8 cellular contexts compared by ENCODE assay signal in genomic region chr12:27246141-27246540, GRCh38. TPM values are rescaled to one million over a fixed set of nuclear protein-coding genes. Genes with fewer than 3 reads are reported as not detected.
A peak's percentile ranks its signal among the peaks of the same experiment; 100 is the strongest.
DNase-seq lines count a peak whose midpoint lies in the region; ATAC-seq and TF ChIP-seq lines count a peak whose summit lies in the region.

No MANE protein-coding gene starts in this region.

- peaks cover 5% of the 10 kb centered on the region for H3K36me3 ChIP-seq in DOHH2 (ENCODE audit: control insufficient read depth, low read length)
- no peaks in the 10 kb centered on the region for H3K36me3 ChIP-seq in Loucy (ENCODE audit: insufficient read depth, low read length)
- H3K36me3 ChIP-seq in trophoblast cell (ENCODE audit: control insufficient read depth in 1 of 2, insufficient read depth in 2 of 2, low read length in 2 of 2): no peaks in the 10 kb centered on the region

- no peak overlapping the region for H3K23ac ChIP-seq in trophoblast cell (ENCODE audit: low read length)

- no peak for TF ChIP-seq CTCF in DOHH2 (IDR thresholded peaks at IDR 0.05; ENCODE audit: low read depth, low read length, poor library complexity, severe bottlenecking)
- no peak for TF ChIP-seq CTCF in Loucy (conservative IDR thresholded peaks at IDR 0.05; ENCODE audit: low read length)
- TF ChIP-seq CTCF in endothelial cell (IDR thresholded peaks at IDR 0.05; ENCODE audit: unreplicated experiment): no peak

- H3K4me3 Mint-ChIP-seq in endothelial cell (ENCODE audit: unreplicated experiment): peak overlapping the region; percentile 78

- no peak overlapping the region for H4K12ac ChIP-seq in trophoblast cell (ENCODE audit: low read depth, low read length)

- H3K14ac ChIP-seq in trophoblast cell (ENCODE audit: low read length): no peak overlapping the region

- H4K20me1 ChIP-seq in DOHH2 (ENCODE audit: control insufficient read depth, insufficient read depth, low read depth, low read length): no peaks in the 10 kb centered on the region
- H4K20me1 ChIP-seq in Loucy (ENCODE audit: insufficient read depth, low read length, poor library complexity, severe bottlenecking): no peaks in the 10 kb centered on the region

- no peaks in the 10 kb centered on the region for H3K9me3 Mint-ChIP-seq in endothelial cell (ENCODE audit: unreplicated experiment)

- H3K27ac Mint-ChIP-seq in endothelial cell (ENCODE audit: unreplicated experiment): peak overlapping the region; percentile 15

- H3K27ac ChIP-seq in DOHH2 (ENCODE audit: low read depth, low read length): no peak overlapping the region
- H3K27ac ChIP-seq in trophoblast cell (ENCODE audit: low read depth, low read length): no peak overlapping the region

- H3K4ac ChIP-seq in trophoblast cell (ENCODE audit: low read depth, low read length): no peak overlapping the region

- H3K27me3 ChIP-seq in DOHH2 (ENCODE audit: control insufficient read depth, low read length) (no peaks in the 10 kb centered on the region), Loucy (ENCODE audit: insufficient read depth, low read length, poor library complexity, severe bottlenecking) (no peaks in the 10 kb centered on the region), trophoblast cell (ENCODE audit: insufficient read depth, low read length) (no peaks in the 10 kb centered on the region)

- H3K4me1 ChIP-seq in DOHH2 (ENCODE audit: control insufficient read depth, low read length) (peaks cover 37% of the 10 kb centered on the region), Loucy (ENCODE audit: insufficient read depth, low read length, poor library complexity, severe bottlenecking) (peaks cover 13% of the 10 kb centered on the region), trophoblast cell (ENCODE audit: control insufficient read depth in 1 of 2, insufficient read depth in 2 of 2, low read length in 2 of 2) (peaks cover 0 to 2% of the 10 kb centered on the region in 2 experiments)

- H3K79me2 ChIP-seq in DOHH2 (ENCODE audit: control insufficient read depth, low read length): peaks cover 55% of the 10 kb centered on the region
- no peaks in the 10 kb centered on the region for H3K79me2 ChIP-seq in Loucy (ENCODE audit: insufficient read depth, low read length)
- H3K79me2 ChIP-seq in trophoblast cell (ENCODE audit: control insufficient read depth, insufficient read depth, low read length, poor library complexity): peaks cover 5% of the 10 kb centered on the region

- no peak for DNase-seq in endothelial cell (ENCODE audit: low spot score)
- no peak for DNase-seq in trophoblast cell
- no peak for DNase-seq in NCI-H1092 treated with DMSO at 0.1 percent for 48 hours (lab: John Stamatoyannopoulos, UW)
- DNase-seq in DMS53 treated with DMSO at 0.1 percent for 48 hours (lab: John Stamatoyannopoulos, UW; ENCODE audit: unreplicated experiment): no peak
- no peak for DNase-seq in left lobe of liver (ENCODE audit: low spot score)

- H2BK12ac ChIP-seq in trophoblast cell (ENCODE audit: low read length): no peak overlapping the region

- H3K18ac ChIP-seq in trophoblast cell (ENCODE audit: low read length): no peak overlapping the region

- WGBS in trophoblast cell (ENCODE audit: extremely low coverage, insufficient coverage, insufficient read length): no CpG with 5 or more reads among the region's 2 CpGs

- no peak overlapping the region for H2BK120ac ChIP-seq in trophoblast cell (ENCODE audit: insufficient read depth, low read length, poor library complexity)

- H3F3A ChIP-seq in DOHH2 (ENCODE audit: control insufficient read depth, insufficient read depth) (peaks cover 11% of the 10 kb centered on the region), Loucy (ENCODE audit: low read depth) (no peaks in the 10 kb centered on the region)

- H4K8ac ChIP-seq in trophoblast cell (ENCODE audit: low read depth, low read length): no peak overlapping the region

- peaks cover 9% of the 10 kb centered on the region for H3K79me1 ChIP-seq in trophoblast cell (ENCODE audit: low read length)

- H3K4me1 Mint-ChIP-seq in endothelial cell (ENCODE audit: unreplicated experiment): peaks cover 9% of the 10 kb centered on the region

- H2AFZ ChIP-seq in Loucy (ENCODE audit: low read length) (no peak overlapping the region), trophoblast cell (ENCODE audit: insufficient read depth, low read length, poor library complexity) (no peak overlapping the region)

- H3K4me3 ChIP-seq in DOHH2 (ENCODE audit: low read length) (peak overlapping the region; percentile 95), Loucy (ENCODE audit: low read length, poor library complexity, severe bottlenecking) (peak overlapping the region; percentile 81), trophoblast cell (ENCODE audit: low read depth, low read length) (no peak overlapping the region)

- peaks cover 14% of the 10 kb centered on the region for H3K27me3 Mint-ChIP-seq in endothelial cell (ENCODE audit: unreplicated experiment)

- no peaks in the 10 kb centered on the region for H3K36me3 Mint-ChIP-seq in endothelial cell (ENCODE audit: low read depth, unreplicated experiment)

- no peaks in the 10 kb centered on the region for H3K9me2 ChIP-seq in DOHH2 (replicated peaks; ENCODE audit: control insufficient read depth, low read length)
- H3K9me2 ChIP-seq in Loucy (replicated peaks; ENCODE audit: low read depth, low read length): no peaks in the 10 kb centered on the region

- no peak for ATAC-seq in HG03469 (IDR thresholded peaks at IDR 0.05; ENCODE audit: unreplicated experiment)
- ATAC-seq in left lobe of liver: no peak

- H3K9me3 ChIP-seq in DOHH2 (ENCODE audit: control insufficient read depth, insufficient read depth, low read length) (peaks cover 11% of the 10 kb centered on the region; the same call in 1 of the 2 replicates), Loucy (ENCODE audit: insufficient read depth, low read depth, low read length) (no peaks in the 10 kb centered on the region), trophoblast cell (ENCODE audit: insufficient read depth, low read depth, low read length) (peaks cover 2% of the 10 kb centered on the region)

- H2AK5ac ChIP-seq in trophoblast cell (ENCODE audit: low read length): no peak overlapping the region

- H3K9ac ChIP-seq in Loucy (ENCODE audit: low read depth, low read length, poor library complexity, severe bottlenecking) (no peak overlapping the region), trophoblast cell (ENCODE audit: low read length) (no peak overlapping the region)

- H2BK5ac ChIP-seq in trophoblast cell (ENCODE audit: low read depth, low read length, poor library complexity): no peak overlapping the region

- H3K4me2 ChIP-seq in DOHH2 (ENCODE audit: low read length) (peak overlapping the region; percentile 96), Loucy (ENCODE audit: low read depth, low read length, poor library complexity, severe bottlenecking) (peak overlapping the region; percentile 75), trophoblast cell (ENCODE audit: low read length) (peak overlapping the region; percentile 37)

- no peak overlapping the region for H4K91ac ChIP-seq in trophoblast cell (ENCODE audit: low read depth, low read length)

RNA-seq across cellular contexts. Expression of gene STK38L, which starts 2.1 kb away (rescaled TPM):
- 30.8 TPM for total RNA-seq in endothelial cell (ENCODE audit: unreplicated experiment)
- polyA plus RNA-seq in trophoblast cell (2013): 28.6 and 30.7 TPM in 2 replicates
- total RNA-seq in left lobe of liver: 7.7 TPM

Comparison
In these comparisons a context has a peak if more than half of its experiments do, and no peak if none do; other contexts are left out.
1. H3K4me2 ChIP-seq: peak in every context shown above with its lines; median percentile 96 in DOHH2; 75 in Loucy; 37 in trophoblast cell.